Comparison of ENCODE assay signal across 17 cellular contexts in the genomic region with DNA sequence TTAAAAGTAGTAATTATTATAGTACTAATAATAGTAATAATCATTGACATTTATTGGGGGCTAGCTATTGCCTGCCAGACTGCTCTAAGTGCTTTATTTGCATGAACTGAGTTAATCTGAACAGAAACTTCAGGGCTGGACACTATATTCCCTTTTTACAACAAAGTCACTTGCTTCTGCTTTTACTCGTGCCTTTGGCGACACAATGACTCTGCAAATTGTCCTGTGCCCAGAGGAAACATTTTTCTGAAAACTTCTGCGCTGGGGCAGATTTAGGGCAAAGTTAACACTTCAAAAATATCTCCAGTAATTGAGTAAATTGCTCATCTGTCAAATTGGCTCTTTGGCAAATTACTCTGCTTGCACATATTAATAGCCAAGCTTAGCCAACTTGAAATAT. TPM values are rescaled to one million over a fixed set of nuclear protein-coding genes. Genes with fewer than 3 reads are reported as not detected.
DNase-seq lines count a peak whose midpoint lies in the region; ATAC-seq and TF ChIP-seq lines count a peak whose summit lies in the region.
"Had no signal": no experiment of that assay in that cellular context is flagged by ENCODE, and none has a peak within 500 bp of the region (broad histone marks: within the 10 kb centered on the region; RNA-seq: fewer than 3 reads in every experiment).

No MANE protein-coding gene starts in this region.

- H3K9me3 Mint-ChIP-seq in central memory CD8-positive, alpha-beta T cell, result no peaks in the 10 kb centered on the region
- no peaks in the 10 kb centered on the region for H3K9me3 Mint-ChIP-seq in stimulated activated memory B cell treated with anti-CD40 and anti-IgM and Interleukin-4, amounts not matched to agents 10 μg/mL and 1 μg/mL and 100 μg/mL, for 72 hours
- H3K9me3 Mint-ChIP-seq: activated naive CD4-positive, alpha-beta T cell treated with anti-CD3 and anti-CD28 coated beads, Interleukin-2, amount 50 U/mL, for 72 hours had no signal

- no peak for ATAC-seq in central memory CD8-positive, alpha-beta T cell (replicated peaks; ENCODE audit: extremely low read depth, poor library complexity, severe bottlenecking)
- ATAC-seq in stimulated activated memory B cell treated with anti-CD40 and anti-IgM and Interleukin-4, amounts not matched to agents 10 μg/mL and 1 μg/mL and 100 μg/mL, for 72 hours, result no peak
- ATAC-seq: activated naive CD4-positive, alpha-beta T cell treated with anti-CD3 and anti-CD28 coated beads, Interleukin-2, amount 50 U/mL, for 72 hours had no signal

- peaks cover 2% of the 10 kb centered on the region for H3K36me3 Mint-ChIP-seq in central memory CD8-positive, alpha-beta T cell (ENCODE audit: insufficient read depth)
- H3K36me3 Mint-ChIP-seq in stimulated activated memory B cell treated with anti-CD40 and anti-IgM and Interleukin-4, amounts not matched to agents 10 μg/mL and 1 μg/mL and 100 μg/mL, for 72 hours, result no peaks in the 10 kb centered on the region

- peak overlapping the region; percentile 17 for H3K27ac Mint-ChIP-seq in central memory CD8-positive, alpha-beta T cell (ENCODE audit: low read depth)
- H3K27ac Mint-ChIP-seq in stimulated activated memory B cell treated with anti-CD40 and anti-IgM and Interleukin-4, amounts not matched to agents 10 μg/mL and 1 μg/mL and 100 μg/mL, for 72 hours, result peak overlapping the region; percentile 95

- DNase-seq in GM12865 (ENCODE audit: low read depth) (peak; percentile 24), NOMO-1 treated with DMSO at 0.1 percent for 48 hours (lab: John Stamatoyannopoulos, UW; ENCODE audit: unreplicated experiment) (peak; percentile 85), left ventricle myocardium inferior (no peak), NCI-H2196 (lab: John Stamatoyannopoulos, UW; ENCODE audit: unreplicated experiment) (no peak), GM20000 (ENCODE audit: low spot score) (no peak)
- no peak for DNase-seq in central memory CD8-positive, alpha-beta T cell (ENCODE audit: low spot score in 2 of 2)
- DNase-seq: activated CD4-positive, alpha-beta T cell treated with anti-CD3 and anti-CD28 coated beads for 48 hours; BE2C; hypothalamus; NCI-H1092; NCI-H2107; NCI-H748 treated with DMSO at 0.1 percent for 48 hours; posterior cingulate gyrus had no signal

- no peak overlapping the region for H3K4me3 ChIP-seq in GM12865 (ENCODE audit: low read depth, low read length)
- no peak overlapping the region for H3K4me3 ChIP-seq in left ventricle myocardium inferior

- peaks cover 40% of the 10 kb centered on the region for H3K4me1 Mint-ChIP-seq in central memory CD8-positive, alpha-beta T cell
- peaks cover 61% of the 10 kb centered on the region for H3K4me1 Mint-ChIP-seq in stimulated activated memory B cell treated with anti-CD40 and anti-IgM and Interleukin-4, amounts not matched to agents 10 μg/mL and 1 μg/mL and 100 μg/mL, for 72 hours

- H3K27me3 ChIP-seq in left ventricle myocardium inferior (ENCODE audit: low read depth), result peaks cover 4% of the 10 kb centered on the region
- H3K27me3 ChIP-seq: BE2C had no signal

- no peaks in the 10 kb centered on the region for H3K36me3 ChIP-seq in left ventricle myocardium inferior
- H3K36me3 ChIP-seq: BE2C had no signal

- no peak overlapping the region for H3K27ac ChIP-seq in left ventricle myocardium inferior (replicated peaks)

- no peaks in the 10 kb centered on the region for H3K27me3 Mint-ChIP-seq in central memory CD8-positive, alpha-beta T cell
- no peaks in the 10 kb centered on the region for H3K27me3 Mint-ChIP-seq in stimulated activated memory B cell treated with anti-CD40 and anti-IgM and Interleukin-4, amounts not matched to agents 10 μg/mL and 1 μg/mL and 100 μg/mL, for 72 hours

- TF ChIP-seq CTCF in GM12865 (IDR thresholded peaks at IDR 0.05; ENCODE audit: insufficient read depth, low read depth, low read length, missing control alignments), result no peak
- no peak for TF ChIP-seq CTCF in left ventricle myocardium inferior (IDR thresholded peaks at IDR 0.05; ENCODE audit: borderline replicate concordance)
- no peak for TF ChIP-seq CTCF in GM20000 (IDR thresholded peaks at IDR 0.05; ENCODE audit: extremely low read depth, missing control alignments)

- no peak overlapping the region for H3K4me3 Mint-ChIP-seq in central memory CD8-positive, alpha-beta T cell
- H3K4me3 Mint-ChIP-seq in stimulated activated memory B cell treated with anti-CD40 and anti-IgM and Interleukin-4, amounts not matched to agents 10 μg/mL and 1 μg/mL and 100 μg/mL, for 72 hours, result peak overlapping the region; percentile 5

- no peaks in the 10 kb centered on the region for H3K9me3 ChIP-seq in left ventricle myocardium inferior (replicated peaks)
- H3K9me3 ChIP-seq: BE2C had no signal

- H3K4me1 ChIP-seq in left ventricle myocardium inferior, result peaks cover 35% of the 10 kb centered on the region
- H3K4me1 ChIP-seq: BE2C had no signal

- intact Hi-C loops in left ventricle myocardium inferior (cut with micrococcal nuclease), result loop anchor here (5.0 kb wide), 1 partner anchor 82 kb away; no protein-coding TSS in a partner anchor

RNA-seq across cellular contexts. Expression of a gene that starts 36.5 kb away (rescaled TPM):
- 0.19 TPM for total RNA-seq in left ventricle myocardium inferior
- total RNA-seq: activated naive CD4-positive, alpha-beta T cell treated with anti-CD3 and anti-CD28 coated beads, Interleukin-2, amount 50 U/mL, for 72 hours; bronchial epithelial cell; fibroblast of lung had no signal

Comparison
In these comparisons a context has a peak if more than half of its experiments do, and no peak if none do; other contexts are left out.
1. DNase-seq: peak in GM12865 (single experiment) and NOMO-1 treated with DMSO at 0.1 percent for 48 hours (single experiment); none in central memory CD8-positive, alpha-beta T cell (0 of 2), left ventricle myocardium inferior (single experiment), NCI-H2196 (single experiment) and GM20000 (single experiment).